29 cellular contexts compared by ENCODE assay signal in genomic region chr16:19152042-19152441, GRCh38. TPM values are rescaled to one million over a fixed set of nuclear protein-coding genes. Genes with fewer than 3 reads are reported as not detected.
"Had no signal": no experiment of that assay in that cellular context is flagged by ENCODE, and none has a peak within 500 bp of the region (broad histone marks: within the 10 kb centered on the region; RNA-seq: fewer than 3 reads in every experiment).

No MANE protein-coding gene starts in this region.

- H3K9me3 ChIP-seq: colonic mucosa, gastrocnemius medialis had no signal

- DNase-seq: colonic mucosa; cortex of kidney; dermis blood vessel endothelial cell; dorsolateral prefrontal cortex; effector CD4-positive, alpha-beta T cell; effector CD8-positive, alpha-beta T cell; effector memory CD4-positive, alpha-beta T cell; effector memory CD8-positive, alpha-beta T cell; endodermal cell; erythroblast; esophagus squamous epithelium; foreskin fibroblast; foreskin keratinocyte; foreskin melanocyte; gastrocnemius medialis; glutamatergic neuron; head of caudate nucleus; heart left ventricle; heart right ventricle had no signal

- H3K4me1 ChIP-seq: colonic mucosa, esophagus muscularis mucosa, foreskin keratinocyte, gastrocnemius medialis, gastroesophageal sphincter, heart right ventricle had no signal

- H3K27me3 ChIP-seq: colonic mucosa, esophagus muscularis mucosa, esophagus squamous epithelium, gastrocnemius medialis, heart right ventricle had no signal

- H3K36me3 ChIP-seq: colonic mucosa, esophagus muscularis mucosa, esophagus squamous epithelium, gastrocnemius medialis, gastroesophageal sphincter, heart left ventricle, heart right ventricle had no signal

- H3K27ac ChIP-seq: colonic mucosa, coronary artery, dorsolateral prefrontal cortex, epithelial cell of prostate, esophagus muscularis mucosa, esophagus squamous epithelium, foreskin keratinocyte, gastrocnemius medialis, gastroesophageal sphincter, heart left ventricle, heart right ventricle had no signal

- ATAC-seq: effector memory CD8-positive, alpha-beta T cell; esophagus mucosa; foreskin keratinocyte; gastrocnemius medialis; gastroesophageal sphincter; heart left ventricle; heart right ventricle had no signal

- FAIRE-seq: colon, endometrium, endothelial cell of umbilical vein, frontal cortex had no signal

- H3K4me3 ChIP-seq: colonic mucosa, coronary artery, dorsolateral prefrontal cortex, esophagus muscularis mucosa, esophagus squamous epithelium, gastrocnemius medialis, gastroesophageal sphincter, heart left ventricle, heart right ventricle had no signal

RNA-seq across cellular contexts. Expression of gene SYT17, which starts 16.0 kb away (rescaled TPM):
- polyA plus RNA-seq: fibroblast of lung had no signal
